In genomic region chrX:135521405-135522131, GRCh38 we compare ENCODE assay signal across 8 cellular contexts. TPM values are rescaled to one million over a fixed set of nuclear protein-coding genes. Genes with fewer than 3 reads are reported as not detected.
DNase-seq lines count a peak whose midpoint lies in the region; ATAC-seq and TF ChIP-seq lines count a peak whose summit lies in the region.

No MANE protein-coding gene starts in this region.

- peak; percentile 58 for ATAC-seq in HG02571 (IDR thresholded peaks at IDR 0.05; ENCODE audit: unreplicated experiment)
- peak; percentile 64 for ATAC-seq in activated naive CD8-positive, alpha-beta T cell treated with anti-CD3 and anti-CD28 coated beads, Interleukin-2, amount 10 ng/mL, durations not matched to agents 7 days and 5 days (ENCODE audit: low read depth)

- H3K4me1 ChIP-seq in cardiac muscle cell (ENCODE audit: low read depth), result peaks cover 23% of the 10 kb centered on the region

- peaks cover 26% of the 10 kb centered on the region for H3K4me1 Mint-ChIP-seq in activated naive CD8-positive, alpha-beta T cell treated with anti-CD3 and anti-CD28 coated beads, Interleukin-2, amount 10 ng/mL, durations not matched to agents 7 days and 5 days
- peaks cover 12% of the 10 kb centered on the region for H3K4me1 Mint-ChIP-seq in type B pancreatic cell (ENCODE audit: unreplicated experiment)

- H3K27ac ChIP-seq in cardiac muscle cell, result peak overlapping the region; percentile 95

- H3K27ac Mint-ChIP-seq in activated naive CD8-positive, alpha-beta T cell treated with anti-CD3 and anti-CD28 coated beads, Interleukin-2, amount 10 ng/mL, durations not matched to agents 7 days and 5 days, result peak overlapping the region; percentile 100
- H3K27ac Mint-ChIP-seq in type B pancreatic cell, result peak overlapping the region; percentile 94

- H3K36me3 ChIP-seq in GM06990 (ENCODE audit: control insufficient read depth, insufficient read depth, low read length) (no peaks in the 10 kb centered on the region), cardiac muscle cell (no peaks in the 10 kb centered on the region)

- H3K9me3 ChIP-seq in cardiac muscle cell (ENCODE audit: low read depth), result no peaks in the 10 kb centered on the region

- peaks cover 23% of the 10 kb centered on the region for H3K36me3 Mint-ChIP-seq in activated naive CD8-positive, alpha-beta T cell treated with anti-CD3 and anti-CD28 coated beads, Interleukin-2, amount 10 ng/mL, durations not matched to agents 7 days and 5 days
- H3K36me3 Mint-ChIP-seq in type B pancreatic cell, result no peaks in the 10 kb centered on the region

- H3K4me3 ChIP-seq in GM06990 (replicated peaks; ENCODE audit: low read depth, low read length) (peak overlapping the region; percentile 74), cardiac muscle cell (peak overlapping the region; percentile 93)

- H3K27me3 Mint-ChIP-seq in activated naive CD8-positive, alpha-beta T cell treated with anti-CD3 and anti-CD28 coated beads, Interleukin-2, amount 10 ng/mL, durations not matched to agents 7 days and 5 days, result no peaks in the 10 kb centered on the region
- H3K27me3 Mint-ChIP-seq in type B pancreatic cell, result no peaks in the 10 kb centered on the region

- intact Hi-C loops in posterior cingulate gyrus (cut with DNase I), result no loop called here

- POLR2A ChIA-PET in activated naive CD8-positive, alpha-beta T cell treated with anti-CD3 and anti-CD28 coated beads, Interleukin-2, amount 10 ng/mL, durations not matched to agents 7 days and 5 days (lab: Charles Lee), result interaction anchor here (0.9 to 1.5 kb wide), 4 partner anchors 10 to 1351 kb away, joined by 3 to 5 read pairs (median 3); partner anchors contain the start of gene MMGT1

- no peaks in the 10 kb centered on the region for H3K9me3 Mint-ChIP-seq in activated naive CD8-positive, alpha-beta T cell treated with anti-CD3 and anti-CD28 coated beads, Interleukin-2, amount 10 ng/mL, durations not matched to agents 7 days and 5 days
- H3K9me3 Mint-ChIP-seq in type B pancreatic cell, result no peaks in the 10 kb centered on the region

- H3K27me3 ChIP-seq in GM06990 (replicated peaks; ENCODE audit: control insufficient read depth, insufficient read depth, low read length), result no peaks in the 10 kb centered on the region
- H3K27me3 ChIP-seq in cardiac muscle cell, result no peaks in the 10 kb centered on the region

- TF ChIP-seq CTCF in GM06990 (IDR thresholded peaks at IDR 0.05; ENCODE audit: insufficient read depth, low read length, poor library complexity, severe bottlenecking) (no peak), cardiac muscle cell (IDR thresholded peaks at IDR 0.05; ENCODE audit: low read depth, low read length) (no peak), type B pancreatic cell (conservative IDR thresholded peaks at IDR 0.05) (no peak)

- peak; percentile 90 for DNase-seq in GM06990 (ENCODE audit: extremely low read depth, insufficient read length)
- DNase-seq in NCI-H1092 (lab: John Stamatoyannopoulos, UW), result peak; percentile 73
- peak; percentile 89 for DNase-seq in SKM-1 treated with dmso at 0.1 percent for 144 hours (lab: John Stamatoyannopoulos, UW; ENCODE audit: unreplicated experiment)
- peak; percentile 78 for DNase-seq in activated naive CD8-positive, alpha-beta T cell treated with anti-CD3 and anti-CD28 coated beads, Interleukin-2, amount 10 ng/mL, durations not matched to agents 7 days and 5 days
- peak; percentile 85 to 94 for DNase-seq in cardiac muscle cell (ENCODE audit: low read depth in 1 of 2, low spot score in 1 of 2)
- peak; percentile 48 to 97 (median 72) for DNase-seq in posterior cingulate gyrus
- peak; percentile 83 for DNase-seq in type B pancreatic cell (ENCODE audit: extremely low spot score, unreplicated experiment)

- peak overlapping the region; percentile 99 for H3K4me3 Mint-ChIP-seq in activated naive CD8-positive, alpha-beta T cell treated with anti-CD3 and anti-CD28 coated beads, Interleukin-2, amount 10 ng/mL, durations not matched to agents 7 days and 5 days
- H3K4me3 Mint-ChIP-seq in type B pancreatic cell, result peak overlapping the region; percentile 93

RNA-seq across cellular contexts. Expression of gene INTS6L, which starts 1.1 kb away (rescaled TPM):
- 10 to 100 TPM; 31.7 to 33.2 TPM for total RNA-seq in activated naive CD8-positive, alpha-beta T cell treated with anti-CD3 and anti-CD28 coated beads, Interleukin-2, amount 10 ng/mL, durations not matched to agents 7 days and 5 days
- total RNA-seq in cardiac muscle cell, result 34.1 and 49.3 TPM in 2 replicates
- polyA plus RNA-seq in cardiac muscle cell, result 21.2 and 34.4 TPM in 2 replicates
- total RNA-seq in type B pancreatic cell (ENCODE audit: low replicate concordance), result 7.2 and 12.9 TPM in 2 replicates

Comparison
In these comparisons a context has a peak if more than half of its experiments do, and no peak if none do; other contexts are left out.
1. Peak in every context shown above with its lines: DNase-seq, ATAC-seq, H3K4me3 ChIP-seq and H3K27ac ChIP-seq.